ENCODE assay signal across 8 cellular contexts in genomic region chr12:109996483-109996853, GRCh38. TPM values are rescaled to one million over a fixed set of nuclear protein-coding genes. Genes with fewer than 3 reads are reported as not detected.
DNase-seq lines count a peak whose midpoint lies in the region; ATAC-seq and TF ChIP-seq lines count a peak whose summit lies in the region.

No MANE protein-coding gene starts in this region.

- H3K27me3 ChIP-seq in BJ (ENCODE audit: control insufficient read depth, insufficient read depth, low read length) = no peaks in the 10 kb centered on the region
- peaks cover 16% of the 10 kb centered on the region for H3K27me3 ChIP-seq in ectodermal cell (ENCODE audit: control insufficient read depth, insufficient read depth, low read length, poor library complexity, severe bottlenecking)

- peaks cover 59% of the 10 kb centered on the region for H3K4me1 Mint-ChIP-seq in nephron

- no peak for DNase-seq in BJ (ENCODE audit: low read depth)
- no peak for DNase-seq in NB4 (ENCODE audit: low read depth)
- DNase-seq in GM03348 (ENCODE audit: low spot score) = no peak
- no peak for DNase-seq in NCI-H2196 (lab: John Stamatoyannopoulos, UW; ENCODE audit: unreplicated experiment)

- H3K36me3 ChIP-seq in BJ (ENCODE audit: control insufficient read depth, insufficient read depth, low read length) (no peaks in the 10 kb centered on the region), ectodermal cell (ENCODE audit: control insufficient read depth, insufficient read depth, low read length) (no peaks in the 10 kb centered on the region)

- no peak for TF ChIP-seq POLR2A in NB4 (IDR thresholded peaks at IDR 0.05; ENCODE audit: extremely low read depth, insufficient read length)

- H3K9me3 ChIP-seq in ectodermal cell (ENCODE audit: control insufficient read depth, low read length) = no peaks in the 10 kb centered on the region

- H3K9me3 Mint-ChIP-seq in nephron = no peaks in the 10 kb centered on the region

- WGBS in ectodermal cell, 2 experiments = 49 to 50% methylated on average over 2 of the region's 2 CpGs

- ATAC-seq in HG03571 (IDR thresholded peaks at IDR 0.05; ENCODE audit: unreplicated experiment) = no peak
- no peak for ATAC-seq in GM18868 (IDR thresholded peaks at IDR 0.05; ENCODE audit: unreplicated experiment)

- peak overlapping the region; percentile 91 to 93 (median 91) for H3K27ac Mint-ChIP-seq in nephron

- H3K27me3 Mint-ChIP-seq in nephron (ENCODE audit: low read depth) = no peaks in the 10 kb centered on the region

- peaks cover 13% of the 10 kb centered on the region for H3K4me1 ChIP-seq in ectodermal cell (ENCODE audit: control insufficient read depth, insufficient read depth, low read length)

- peaks cover 3% of the 10 kb centered on the region for H3K36me3 Mint-ChIP-seq in nephron (ENCODE audit: low read depth)

- H3K4me3 ChIP-seq in BJ (ENCODE audit: low read depth, low read length) (peak overlapping the region; percentile 91), NB4 (ENCODE audit: low read depth, low read length) (peak overlapping the region; percentile 74), ectodermal cell (ENCODE audit: insufficient read depth, low read depth, low read length) (peak overlapping the region; percentile 80)

- POLR2A ChIA-PET in BJ (lab: Charles Lee) = no interaction called here

- peak overlapping the region; percentile 87 to 93 (median 88) for H3K4me3 Mint-ChIP-seq in nephron

- no peak for TF ChIP-seq CTCF in BJ (IDR thresholded peaks at IDR 0.05; ENCODE audit: insufficient read depth, low read depth, low read length)
- no peak for TF ChIP-seq CTCF in NB4 (IDR thresholded peaks at IDR 0.05; ENCODE audit: low read depth, low read length)
- no peak for TF ChIP-seq CTCF in nephron (IDR thresholded peaks at IDR 0.05; ENCODE audit: unreplicated experiment in 3 of 3)

- CTCF ChIA-PET in BJ (lab: Yijun Ruan, JAX) = interaction anchor here (0.6 kb wide), 1 partner anchor 36 kb away, joined by 3 read pairs; no protein-coding TSS in a partner anchor

- H3K27ac ChIP-seq in ectodermal cell (ENCODE audit: insufficient read depth, low read depth, low read length, poor library complexity, severe bottlenecking) = no peak overlapping the region

RNA-seq across cellular contexts. Expression of gene GIT2, which starts 0.3 kb away (rescaled TPM):
- polyA plus RNA-seq in BJ (2011; rRNA removed) = 48.3 and 49.0 TPM in 2 replicates
- polyA minus RNA-seq in BJ (2011; rRNA and poly(A)+ RNA removed) = 39.9 and 43.5 TPM in 2 replicates
- polyA plus RNA-seq in ectodermal cell (2013, experiment 1 of 4) = 25.9 TPM
- 26.7 TPM for polyA plus RNA-seq in ectodermal cell (2013, experiment 2 of 4)
- polyA plus RNA-seq in ectodermal cell (2013, experiment 3 of 4) = 22.4 TPM
- 26.9 TPM for polyA plus RNA-seq in ectodermal cell (2013, experiment 4 of 4)

RNA-seq across cellular contexts. Expression of gene ANKRD13A, which starts 2.8 kb away (rescaled TPM):
- 219 and 268 TPM in 2 replicates for polyA plus RNA-seq in BJ (2011; rRNA removed)
- 139 and 230 TPM in 2 replicates for polyA minus RNA-seq in BJ (2011; rRNA and poly(A)+ RNA removed)
- polyA plus RNA-seq in ectodermal cell (2013, experiment 1 of 4) = 23.1 TPM
- 26.6 TPM for polyA plus RNA-seq in ectodermal cell (2013, experiment 2 of 4)
- 19.8 TPM for polyA plus RNA-seq in ectodermal cell (2013, experiment 3 of 4)
- polyA plus RNA-seq in ectodermal cell (2013, experiment 4 of 4) = 19.8 TPM

RNA-seq across cellular contexts. Expression of gene C12orf76, which starts 51.9 kb away (rescaled TPM):
- 8.9 and 10.0 TPM in 2 replicates for polyA plus RNA-seq in BJ (2011; rRNA removed)
- 2.2 and 3.2 TPM in 2 replicates for polyA minus RNA-seq in BJ (2011; rRNA and poly(A)+ RNA removed)
- 28.2 TPM for polyA plus RNA-seq in ectodermal cell (2013, experiment 1 of 4)
- 29.8 TPM for polyA plus RNA-seq in ectodermal cell (2013, experiment 2 of 4)
- 25.0 TPM for polyA plus RNA-seq in ectodermal cell (2013, experiment 3 of 4)
- 30.0 TPM for polyA plus RNA-seq in ectodermal cell (2013, experiment 4 of 4)
